26 cellular contexts compared by ENCODE assay signal in the genomic region with DNA sequence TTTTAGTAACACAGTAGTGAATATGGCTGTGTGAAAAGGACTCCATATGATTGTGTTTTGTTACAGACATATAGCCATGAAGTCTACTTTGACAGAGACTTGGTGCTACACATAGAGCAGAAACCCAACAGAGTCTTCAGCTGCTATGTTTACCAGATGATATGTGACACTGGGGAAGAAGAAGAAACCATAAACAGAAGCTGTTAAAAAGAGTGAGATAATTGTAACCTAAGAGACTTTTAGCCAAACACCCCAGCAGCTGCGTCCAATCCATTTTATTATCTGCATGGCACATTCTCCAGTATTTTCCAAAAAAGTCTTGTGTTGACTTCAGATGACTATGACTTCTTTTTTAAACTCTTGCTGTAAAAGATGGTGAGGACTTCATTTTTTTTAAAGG.
"Had no signal": no experiment of that assay in that cellular context is flagged by ENCODE, and none has a peak within 500 bp of the region (broad histone marks: within the 10 kb centered on the region; RNA-seq: fewer than 3 reads in every experiment).

No MANE protein-coding gene starts in this region.

- H3K27ac ChIP-seq: left lung, lower lobe of right lung, right atrium auricular region, transverse colon had no signal

- H3K4me3 ChIP-seq: left lung, lower lobe of right lung, right atrium auricular region, transverse colon had no signal

- DNase-seq: activated CD4-positive, alpha-beta memory T cell treated with anti-CD3 and anti-CD28 coated beads for 36 hours; activated CD4-positive, alpha-beta T cell treated with anti-CD3 and anti-CD28 coated beads, Interleukin-2, amount 10 ng/mL, durations not matched to agents 24 days and 14 days; activated CD4-positive, CD25-positive, alpha-beta regulatory T cell treated with anti-CD3 and anti-CD28 coated beads, Interleukin-2, amount 50 U/mL, for 72 hours; activated CD8-positive, alpha-beta memory T cell treated with anti-CD3 and anti-CD28 coated beads, Interleukin-2, amount 50 U/mL, for 48 hours; activated gamma-delta T cell; activated naive CD4-positive, alpha-beta T cell treated with anti-CD3 and anti-CD28 coated beads, Interleukin-2, amount 10 ng/mL, durations not matched to agents 7 days and 5 days; activated naive CD8-positive, alpha-beta T cell treated with anti-CD3 and anti-CD28 coated beads, Interleukin-2, amount 50 U/mL, for 24 hours; activated T-cell treated with anti-CD3 and anti-CD28 coated beads, Interleukin-2, amount 50 U/mL, for 24 hours; amygdala; central memory CD4-positive, alpha-beta T cell; foreskin fibroblast; head of caudate nucleus; kidney glomerular epithelial cell; left lung; lower lobe of right lung; mesendoderm; occipital lobe; stimulated activated CD4-positive, alpha-beta T cell treated with anti-CD3 and anti-CD28 coated beads, Interleukin-4, amount 100 ng/mL, for 4 hours; stimulated activated CD8-positive, alpha-beta memory T cell treated with anti-CD3 and anti-CD28 coated beads, Interleukin-4, amount 100 ng/mL, for 48 hours; stimulated activated naive CD4-positive, alpha-beta T cell; T-helper 17 cell; T1000; transverse colon had no signal

- H3K4me1 Mint-ChIP-seq: neural crest cell had no signal

- H3K9me3 ChIP-seq: left lung, lower lobe of right lung, right atrium auricular region, transverse colon had no signal

- FAIRE-seq: endothelial cell of umbilical vein had no signal

- H3K36me3 ChIP-seq: transverse colon had no signal

- H3K27me3 Mint-ChIP-seq: activated CD4-positive, alpha-beta memory T cell treated with anti-CD3 and anti-CD28 coated beads for 36 hours; activated CD4-positive, alpha-beta T cell treated with anti-CD3 and anti-CD28 coated beads, Interleukin-2, amount 10 ng/mL, durations not matched to agents 24 days and 14 days; activated naive CD4-positive, alpha-beta T cell treated with anti-CD3 and anti-CD28 coated beads, Interleukin-2, amount 10 ng/mL, durations not matched to agents 7 days and 5 days; activated naive CD8-positive, alpha-beta T cell treated with anti-CD3 and anti-CD28 coated beads, Interleukin-2, amount 50 U/mL, for 24 hours; activated T-cell treated with anti-CD3 and anti-CD28 coated beads, Interleukin-2, amount 50 U/mL, for 24 hours; T-helper 17 cell had no signal

- H3K27me3 ChIP-seq: left lung, right atrium auricular region, transverse colon had no signal

- H3K9me3 Mint-ChIP-seq: activated CD4-positive, alpha-beta memory T cell treated with anti-CD3 and anti-CD28 coated beads for 36 hours; activated CD4-positive, alpha-beta T cell treated with anti-CD3 and anti-CD28 coated beads, Interleukin-2, amount 10 ng/mL, durations not matched to agents 24 days and 14 days; activated naive CD4-positive, alpha-beta T cell treated with anti-CD3 and anti-CD28 coated beads, Interleukin-2, amount 10 ng/mL, durations not matched to agents 7 days and 5 days; activated naive CD8-positive, alpha-beta T cell treated with anti-CD3 and anti-CD28 coated beads, Interleukin-2, amount 50 U/mL, for 24 hours; activated T-cell treated with anti-CD3 and anti-CD28 coated beads, Interleukin-2, amount 50 U/mL, for 24 hours; neural crest cell had no signal

- H3K4me3 Mint-ChIP-seq: activated CD4-positive, alpha-beta memory T cell treated with anti-CD3 and anti-CD28 coated beads for 36 hours; activated CD4-positive, alpha-beta T cell treated with anti-CD3 and anti-CD28 coated beads, Interleukin-2, amount 10 ng/mL, durations not matched to agents 24 days and 14 days; activated naive CD4-positive, alpha-beta T cell treated with anti-CD3 and anti-CD28 coated beads, Interleukin-2, amount 10 ng/mL, durations not matched to agents 7 days and 5 days; activated naive CD8-positive, alpha-beta T cell treated with anti-CD3 and anti-CD28 coated beads, Interleukin-2, amount 50 U/mL, for 24 hours; activated T-cell treated with anti-CD3 and anti-CD28 coated beads, Interleukin-2, amount 50 U/mL, for 24 hours; neural crest cell; T-helper 17 cell had no signal

- ATAC-seq: activated naive CD8-positive, alpha-beta T cell treated with anti-CD3 and anti-CD28 coated beads, Interleukin-2, amount 50 U/mL, for 24 hours; left lung; lower lobe of right lung; T-helper 17 cell had no signal

- H3K4me1 ChIP-seq: left lung, lower lobe of right lung, right atrium auricular region had no signal

- H3K27ac Mint-ChIP-seq: activated CD4-positive, alpha-beta memory T cell treated with anti-CD3 and anti-CD28 coated beads for 36 hours; activated CD4-positive, alpha-beta T cell treated with anti-CD3 and anti-CD28 coated beads, Interleukin-2, amount 10 ng/mL, durations not matched to agents 24 days and 14 days; activated naive CD4-positive, alpha-beta T cell treated with anti-CD3 and anti-CD28 coated beads, Interleukin-2, amount 10 ng/mL, durations not matched to agents 7 days and 5 days; activated naive CD8-positive, alpha-beta T cell treated with anti-CD3 and anti-CD28 coated beads, Interleukin-2, amount 50 U/mL, for 24 hours; activated T-cell treated with anti-CD3 and anti-CD28 coated beads, Interleukin-2, amount 50 U/mL, for 24 hours; T-helper 17 cell had no signal
